ENCODE assay signal across 24 cellular contexts in the genomic region with DNA sequence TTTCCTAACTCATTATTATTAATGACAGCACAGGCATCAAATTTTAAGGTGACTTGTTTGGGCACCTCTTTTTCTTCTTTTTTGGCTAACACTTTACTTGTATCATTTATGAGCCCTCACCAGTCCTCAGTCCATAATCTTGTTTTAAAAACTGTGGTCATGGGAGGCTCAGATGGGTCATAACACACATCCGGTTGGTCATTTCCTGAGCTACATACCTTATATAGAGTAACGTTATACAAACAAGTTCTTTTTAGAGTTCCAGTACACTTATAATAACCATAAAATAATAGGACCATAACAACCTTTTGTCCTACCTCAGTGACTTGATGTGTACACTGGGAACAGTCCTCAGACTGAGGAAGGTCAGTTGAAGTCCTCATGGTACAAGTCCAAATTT.
"Had no signal": no experiment of that assay in that cellular context is flagged by ENCODE, and none has a peak within 500 bp of the region (broad histone marks: within the 10 kb centered on the region; RNA-seq: fewer than 3 reads in every experiment).

No MANE protein-coding gene starts in this region.

- H3K4me1 ChIP-seq: gastroesophageal sphincter, left lung, lower lobe of right lung, pancreas, suprapubic skin, upper lobe of left lung, vagina had no signal

- H3K36me3 Mint-ChIP-seq: natural killer cell treated with Interleukin-12 subunit alpha and Interleukin-12 subunit beta and Interleukin-15 and Interleukin-18, amount 100 ng/mL, for 72 hours had no signal

- DNase-seq: effector CD4-positive, alpha-beta T cell; endodermal cell; foreskin fibroblast; glutamatergic neuron; left lung; lower lobe of right lung; mesenchymal stem cell; midbrain; occipital lobe; pancreas; right cardiac atrium; small intestine; stimulated activated CD4-positive, alpha-beta T cell treated with anti-CD3 and anti-CD28 coated beads, Interleukin-12 subunit alpha, Interleukin-12 subunit beta, amount 100 ng/mL, for 4 hours; stimulated activated naive CD4-positive, alpha-beta T cell treated with Interleukin-2 at 50 U/mL for 16 hours; thyroid gland; upper lobe of left lung had no signal

- H3K9me3 ChIP-seq: gastroesophageal sphincter, left lung, lower lobe of right lung, pancreas, suprapubic skin, thyroid gland, upper lobe of left lung, vagina had no signal

- H3K27ac ChIP-seq: gastroesophageal sphincter, left lung, lower lobe of right lung, pancreas, suprapubic skin, upper lobe of left lung, vagina had no signal

- FAIRE-seq: colon, keratinocyte, pancreas, small intestine had no signal

- H3K4me3 Mint-ChIP-seq: dendritic cell treated with granulocyte-macrophage colony-stimulating factor and Interleukin-4, amounts not matched to agents 40 ng/mL and 50 ng/mL, for 4 days; endodermal cell; natural killer cell treated with Interleukin-12 subunit alpha and Interleukin-12 subunit beta and Interleukin-15 and Interleukin-18, amount 100 ng/mL, for 72 hours had no signal

- H3K9me3 Mint-ChIP-seq: dendritic cell treated with granulocyte-macrophage colony-stimulating factor and Interleukin-4, amounts not matched to agents 40 ng/mL and 50 ng/mL, for 4 days; natural killer cell treated with Interleukin-12 subunit alpha and Interleukin-12 subunit beta and Interleukin-15 and Interleukin-18, amount 100 ng/mL, for 72 hours had no signal

- H3K36me3 ChIP-seq: gastroesophageal sphincter, left lung, lower lobe of right lung, pancreas, suprapubic skin, thyroid gland, upper lobe of left lung, vagina had no signal

- H3K27ac Mint-ChIP-seq: dendritic cell treated with granulocyte-macrophage colony-stimulating factor and Interleukin-4, amounts not matched to agents 40 ng/mL and 50 ng/mL, for 4 days; endodermal cell; natural killer cell treated with Interleukin-12 subunit alpha and Interleukin-12 subunit beta and Interleukin-15 and Interleukin-18, amount 100 ng/mL, for 72 hours; progenitor cell of endocrine pancreas had no signal

- H3K27me3 Mint-ChIP-seq: progenitor cell of endocrine pancreas had no signal

- H3K27me3 ChIP-seq: gastroesophageal sphincter, suprapubic skin, thyroid gland, upper lobe of left lung, vagina had no signal

- H3K4me3 ChIP-seq: gastroesophageal sphincter, left lung, lower lobe of right lung, pancreas, suprapubic skin, thyroid gland, upper lobe of left lung, vagina had no signal
